In the genomic region with DNA sequence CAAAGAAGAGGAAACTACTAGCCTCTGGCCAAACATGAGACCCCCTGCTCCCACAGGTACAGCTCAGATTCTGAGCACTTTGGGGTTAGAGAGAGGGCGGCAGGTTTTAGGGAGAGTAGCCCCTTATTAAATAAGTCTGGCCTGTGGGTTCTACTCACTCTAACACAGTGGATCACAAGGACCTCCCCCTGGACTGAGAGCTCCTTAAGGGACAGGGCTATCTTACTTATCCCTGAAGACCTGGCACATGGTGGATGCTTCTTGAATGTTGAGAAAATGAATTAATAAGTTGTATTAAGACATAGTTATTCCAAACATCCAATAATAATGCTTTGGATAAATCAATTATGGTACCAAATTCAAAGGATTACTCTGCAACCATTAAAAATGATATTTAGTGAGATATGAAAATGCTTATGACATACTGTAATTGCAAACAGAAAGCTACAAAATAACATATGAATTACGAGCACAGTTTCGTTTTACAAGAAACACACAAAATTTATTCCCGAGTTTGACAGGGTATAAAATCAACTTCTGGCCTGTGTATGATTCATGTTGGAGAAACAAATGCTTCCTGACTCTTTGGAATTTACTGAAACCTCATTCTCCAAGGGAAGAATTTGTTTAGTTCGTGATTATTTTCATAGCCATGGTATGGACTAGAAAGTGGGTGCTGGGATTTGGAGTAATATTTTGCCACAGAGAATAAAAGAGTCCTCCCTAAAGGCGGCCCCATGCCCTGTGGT, we compare ENCODE assay signal across 14 cellular contexts. TPM values are rescaled to one million over a fixed set of nuclear protein-coding genes. Genes with fewer than 3 reads are reported as not detected.
DNase-seq lines count a peak whose midpoint lies in the region; ATAC-seq, FAIRE-seq and TF ChIP-seq lines count a peak whose summit lies in the region.
"Had no signal": no experiment of that assay in that cellular context is flagged by ENCODE, and none has a peak within 500 bp of the region (broad histone marks: within the 10 kb centered on the region; RNA-seq: fewer than 3 reads in every experiment).

No MANE protein-coding gene starts in this region.

- TF ChIP-seq CTCF in colonic mucosa (IDR thresholded peaks at IDR 0.05) (no peak), vagina (IDR thresholded peaks at IDR 0.05) (no peak), OCI-LY7 (conservative IDR thresholded peaks at IDR 0.05; ENCODE audit: low read length) (no peak)

- H3K27ac ChIP-seq in colonic mucosa (peak overlapping the region; percentile 12), muscle layer of colon (ENCODE audit: low read depth, low read length) (peak overlapping the region; percentile 40), vagina (peak overlapping the region; percentile 77), OCI-LY7 (ENCODE audit: low read depth, low read length, poor library complexity, severe bottlenecking) (no peak overlapping the region), small intestine (ENCODE audit: low read depth in 1 of 2, low read length in 1 of 2) (no peak overlapping the region)

- DNase-seq in LHCN-M2 (ENCODE audit: low read depth) (peak; percentile 66), colonic mucosa (no peak), vagina (ENCODE audit: extremely low spot score in 2 of 2) (no peak), OCI-LY7 (ENCODE audit: low spot score) (no peak), D341Med (ENCODE audit: low spot score) (no peak), small intestine (no peak)
- DNase-seq: activated CD4-positive, alpha-beta T cell treated with anti-CD3 and anti-CD28 coated beads, Interleukin-2, amount 50 U/mL, for 1 hour; activated gamma-delta T cell treated with Interleukin-2 at 50 U/mL for 16 hours; DMS79 treated with DMSO at 0.1 percent for 48 hours; NCI-H1092; NCI-H526 treated with DMSO at 0.1 percent for 48 hours had no signal

- BruUV-seq in OCI-LY7 (replicated peaks; lab: Mats Ljungman, UMichigan), result no TSS peak

- no peak for ATAC-seq in GM21515 (IDR thresholded peaks at IDR 0.05; ENCODE audit: unreplicated experiment)

- WGBS in small intestine, 3 donors, result 70 to 80% (median 79%) methylated on average over 6 of the region's 6 CpGs

- no peak overlapping the region for H3K9ac ChIP-seq in colonic mucosa (ENCODE audit: low read depth in 2 of 2, low read length in 2 of 2)
- no peak overlapping the region for H3K9ac ChIP-seq in muscle layer of colon (ENCODE audit: low read length)

- POLR2A ChIA-PET in OCI-LY7 (lab: Charles Lee), result no interaction called here

- intact Hi-C loops in colonic mucosa (cut with DNase I), result no loop called here
- intact Hi-C loops in vagina (cut with DNase I), result no loop called here
- intact Hi-C loops in OCI-LY7 (cut with micrococcal nuclease; ENCODE audit: unreplicated experiment), result no loop called here

- no peak overlapping the region for H2AFZ ChIP-seq in OCI-LY7 (ENCODE audit: low read length)

- H3K9me2 ChIP-seq in OCI-LY7 (ENCODE audit: insufficient read depth, low read length), result no peaks in the 10 kb centered on the region

- H3K27me3 ChIP-seq in colonic mucosa (no peaks in the 10 kb centered on the region), muscle layer of colon (ENCODE audit: control insufficient read depth in 1 of 2, insufficient read depth in 2 of 2, low read length in 2 of 2) (no peaks in the 10 kb centered on the region), vagina (no peaks in the 10 kb centered on the region), small intestine (ENCODE audit: control insufficient read depth in 2 of 2, insufficient read depth in 2 of 2, low read length in 2 of 2) (no peaks in the 10 kb centered on the region)

- H3K9me3 ChIP-seq in colonic mucosa, result no peaks in the 10 kb centered on the region
- no peaks in the 10 kb centered on the region for H3K9me3 ChIP-seq in muscle layer of colon (ENCODE audit: low read length)
- no peaks in the 10 kb centered on the region for H3K9me3 ChIP-seq in vagina
- no peaks in the 10 kb centered on the region for H3K9me3 ChIP-seq in OCI-LY7 (ENCODE audit: low read length)
- no peaks in the 10 kb centered on the region for H3K9me3 ChIP-seq in small intestine (ENCODE audit: control insufficient read depth, low read depth)

- H4K20me1 ChIP-seq in OCI-LY7 (ENCODE audit: insufficient read depth, low read length), result no peaks in the 10 kb centered on the region

- H3K4me1 ChIP-seq in colonic mucosa (no peaks in the 10 kb centered on the region), muscle layer of colon (ENCODE audit: insufficient read depth, low read length) (peaks cover 16% of the 10 kb centered on the region), vagina (peaks cover 19% of the 10 kb centered on the region), OCI-LY7 (ENCODE audit: insufficient read depth, low read length, poor library complexity, severe bottlenecking) (no peaks in the 10 kb centered on the region), small intestine (ENCODE audit: control insufficient read depth in 2 of 2, insufficient read depth in 1 of 2, low read depth in 1 of 2, low read length in 1 of 2) (no peaks in the 10 kb centered on the region)

- no peak overlapping the region for H3K4me3 ChIP-seq in colonic mucosa
- H3K4me3 ChIP-seq in muscle layer of colon (ENCODE audit: low read depth in 1 of 2, low read length in 2 of 2), result no peak overlapping the region
- H3K4me3 ChIP-seq in vagina, result no peak overlapping the region
- H3K4me3 ChIP-seq in OCI-LY7 (ENCODE audit: low read depth, low read length, poor library complexity, severe bottlenecking), result no peak overlapping the region
- H3K4me3 ChIP-seq in small intestine (ENCODE audit: low read depth in 1 of 2, low read length in 2 of 2), result no peak overlapping the region

- H3K4me2 ChIP-seq in OCI-LY7 (ENCODE audit: low read length), result no peak overlapping the region

- CTCF ChIA-PET in OCI-LY7 (lab: Charles Lee; ENCODE audit: unreplicated experiment), result no interaction called here

- TF ChIP-seq POLR2A in vagina (IDR thresholded peaks at IDR 0.05), result no peak

- no peak for FAIRE-seq in small intestine (lab: Jason Lieb, UNC)
- FAIRE-seq: GM18507 had no signal

- no peaks in the 10 kb centered on the region for H3K79me2 ChIP-seq in OCI-LY7 (ENCODE audit: insufficient read depth, low read depth, low read length)

- no peaks in the 10 kb centered on the region for H3K36me3 ChIP-seq in colonic mucosa
- H3K36me3 ChIP-seq in muscle layer of colon (ENCODE audit: insufficient read depth, low read length), result no peaks in the 10 kb centered on the region
- H3K36me3 ChIP-seq in vagina, result no peaks in the 10 kb centered on the region
- H3K36me3 ChIP-seq in OCI-LY7 (ENCODE audit: insufficient read depth, low read length), result no peaks in the 10 kb centered on the region
- no peaks in the 10 kb centered on the region for H3K36me3 ChIP-seq in small intestine (ENCODE audit: control insufficient read depth in 2 of 2, insufficient read depth in 2 of 2, low read length in 2 of 2)

RNA-seq across cellular contexts. Expression of gene BDKRB2, which starts 59.3 kb away (rescaled TPM):
- total RNA-seq in LHCN-M2 (2014; rRNA removed) (0.06 TPM in 1 of 2 replicates, not detected in the other), colonic mucosa (10 to 100 TPM; 11.3 to 23.3 TPM), vagina (23.3 TPM), OCI-LY7 (2022) (0.17 and 0.18 TPM in 2 replicates)
- 0.16 TPM for polyA plus RNA-seq in LHCN-M2 (2012)
- not detected in 2 replicates for total RNA-seq in OCI-LY7 (2014; rRNA removed; shearing (Covaris generic))
- polyA plus RNA-seq in small intestine, result 1 to 10 TPM; 1.3 to 8.2 (median 4.1) TPM

Comparison
In these comparisons a context has a peak if more than half of its experiments do, and no peak if none do; other contexts are left out.
1. H3K27ac ChIP-seq: peak in colonic mucosa (single experiment), muscle layer of colon (single experiment) and vagina (single experiment); none in OCI-LY7 (single experiment) and small intestine (0 of 2).
2. RNA of gene BDKRB2, which starts 59.3 kb away (total RNA-seq): 11.3 to 23.3 TPM in colonic mucosa and 23.3 TPM in vagina (single experiment); 0.17 to 0.18 TPM in OCI-LY7 and 0.06 TPM in LHCN-M2; every median in the first group is over 10 times any median in the second.